1 cellular context compared by ENCODE assay signal in the genomic region with DNA sequence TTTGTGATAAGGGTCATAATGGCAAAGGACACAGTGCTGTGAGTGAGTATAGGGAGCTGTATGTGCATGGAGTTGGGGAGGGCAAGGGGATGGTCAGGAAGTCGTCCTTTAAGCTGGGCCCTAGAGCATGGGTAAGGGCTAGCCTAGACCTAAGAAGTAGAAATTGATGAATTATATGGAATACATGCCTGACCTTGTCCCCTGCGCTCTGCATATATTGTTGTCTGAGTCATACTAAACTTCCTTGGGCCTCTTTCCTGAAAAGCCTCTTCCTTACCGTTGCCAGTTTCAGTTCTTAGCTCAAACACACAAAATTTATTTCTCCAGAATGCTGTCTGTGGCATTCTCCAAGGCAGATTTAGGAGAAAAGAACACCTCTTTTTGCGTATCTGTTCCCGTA.
A peak's percentile ranks its signal among the peaks of the same experiment; 100 is the strongest.
TF ChIP-seq lines count a peak whose summit lies in the region.

No MANE protein-coding gene starts in this region.

TF ChIP-seq in K562, 482 proteins besides CTCF, POLR2A, EP300 and RAD21:
- no peak for TF ChIP-seq POLR2AphosphoS5 (IDR thresholded peaks at IDR 0.05; ENCODE audit: control insufficient read depth, insufficient read depth, low read depth, low read length)
- 0 out of 2 replicates have a peak, but pooled peaks have one; percentile 11 for TF ChIP-seq FOSL1 (tag; conservative IDR thresholded peaks at IDR 0.05)
